26 cellular contexts compared by ENCODE assay signal in genomic region chr16:87692756-87693155, GRCh38.
A peak's percentile ranks its signal among the peaks of the same experiment; 100 is the strongest.
DNase-seq lines count a peak whose midpoint lies in the region; ATAC-seq and TF ChIP-seq lines count a peak whose summit lies in the region.
"Had no signal": no experiment of that assay in that cellular context is flagged by ENCODE, and none has a peak within 500 bp of the region (broad histone marks: within the 10 kb centered on the region; RNA-seq: fewer than 3 reads in every experiment).

No MANE protein-coding gene starts in this region.

- in situ Hi-C loops in Panc1 (cut with HindIII; ENCODE audit: low pct_unique_long_range_greater_than_20kb, low sequenced_read_pairs), result no loop called here

- H3K14ac ChIP-seq in mesenchymal stem cell (ENCODE audit: low read length in 2 of 2), result no peak overlapping the region

- no peak overlapping the region for H3K9ac ChIP-seq in mesenchymal stem cell (ENCODE audit: low read length)

- H3K18ac ChIP-seq in mesenchymal stem cell (ENCODE audit: low read depth in 1 of 2, low read length in 2 of 2), result no peak overlapping the region

- peaks cover 41% of the 10 kb centered on the region for H3K36me3 ChIP-seq in DOHH2 (ENCODE audit: control insufficient read depth, low read length)
- no peaks in the 10 kb centered on the region for H3K36me3 ChIP-seq in Panc1 (ENCODE audit: control insufficient read depth, insufficient read depth, low read length)
- H3K36me3 ChIP-seq in mesenchymal stem cell (ENCODE audit: control insufficient read depth in 1 of 2, insufficient read depth in 2 of 2, low read depth in 1 of 2, low read length in 2 of 2), result peaks cover 7 to 36% of the 10 kb centered on the region in 2 experiments
- H3K36me3 ChIP-seq: breast epithelium, ovary had no signal

- 92% methylated on average over 10 of the region's 12 CpGs for WGBS in mesenchymal stem cell

- H3K4me3 ChIP-seq in DOHH2 (ENCODE audit: low read length) (no peak overlapping the region), Panc1 (ENCODE audit: low read depth in 2 of 2, low read length in 2 of 2) (no peak overlapping the region), mesenchymal stem cell (ENCODE audit: insufficient read depth in 1 of 2, low read depth in 1 of 2, low read length in 2 of 2) (no peak overlapping the region), foreskin fibroblast (ENCODE audit: low read depth in 1 of 2, low read length in 2 of 2) (no peak overlapping the region)
- H3K4me3 ChIP-seq: breast epithelium, ovary, testis had no signal

- no peak overlapping the region for H2BK5ac ChIP-seq in mesenchymal stem cell (ENCODE audit: low read depth, low read length, poor library complexity, severe bottlenecking)

- no TSS peak for BruUV-seq in Panc1 (replicated peaks; lab: Mats Ljungman, UMichigan)

- no peak overlapping the region for H2AFZ ChIP-seq in mesenchymal stem cell (ENCODE audit: low read depth, low read length)

- H3K9me3 ChIP-seq in DOHH2 (ENCODE audit: control insufficient read depth, insufficient read depth, low read length), result no peaks in the 10 kb centered on the region
- no peaks in the 10 kb centered on the region for H3K9me3 ChIP-seq in Panc1 (ENCODE audit: control insufficient read depth, insufficient read depth, low read depth, low read length)
- no peaks in the 10 kb centered on the region for H3K9me3 ChIP-seq in mesenchymal stem cell (ENCODE audit: control insufficient read depth, low read length)
- H3K9me3 ChIP-seq: breast epithelium, ovary, testis had no signal

- no peak overlapping the region for H3K23ac ChIP-seq in mesenchymal stem cell (ENCODE audit: low read length in 2 of 2)

- H3K4me1 ChIP-seq in DOHH2 (ENCODE audit: control insufficient read depth, low read length), result peaks cover 11% of the 10 kb centered on the region
- no peaks in the 10 kb centered on the region for H3K4me1 ChIP-seq in Panc1 (ENCODE audit: control insufficient read depth, insufficient read depth, low read length)
- peaks cover 5% of the 10 kb centered on the region for H3K4me1 ChIP-seq in mesenchymal stem cell (ENCODE audit: control insufficient read depth, insufficient read depth, low read depth, low read length)
- H3K4me1 ChIP-seq: breast epithelium had no signal

- H4K91ac ChIP-seq in mesenchymal stem cell (ENCODE audit: low read length), result no peak overlapping the region

- no peak overlapping the region for H3K4me2 ChIP-seq in DOHH2 (ENCODE audit: low read length)
- no peak overlapping the region for H3K4me2 ChIP-seq in mesenchymal stem cell (ENCODE audit: low read length, poor library complexity, severe bottlenecking)

- H3K4ac ChIP-seq in mesenchymal stem cell (ENCODE audit: low read depth in 1 of 2, low read length in 2 of 2), result no peak overlapping the region

- H2BK12ac ChIP-seq in mesenchymal stem cell (ENCODE audit: low read length in 2 of 2), result no peak overlapping the region

- POLR2A ChIA-PET in Panc1 (lab: Charles Lee), result no interaction called here

- no peaks in the 10 kb centered on the region for H3K79me1 ChIP-seq in mesenchymal stem cell (replicated peaks; ENCODE audit: low read length, poor library complexity, severe bottlenecking)

- peaks cover 12% of the 10 kb centered on the region for H3K79me2 ChIP-seq in DOHH2 (ENCODE audit: control insufficient read depth, low read length)

- no peaks in the 10 kb centered on the region for H3K27me3 ChIP-seq in DOHH2 (ENCODE audit: control insufficient read depth, low read length)
- no peaks in the 10 kb centered on the region for H3K27me3 ChIP-seq in Panc1 (ENCODE audit: control insufficient read depth, insufficient read depth, low read length)
- peaks cover 0 to 43% of the 10 kb centered on the region in 2 experiments for H3K27me3 ChIP-seq in mesenchymal stem cell (ENCODE audit: control insufficient read depth in 1 of 2, insufficient read depth in 1 of 2, low read length in 2 of 2)
- H3K27me3 ChIP-seq: ovary, testis had no signal

- peak; percentile 29 for DNase-seq in DMS 273 (lab: John Stamatoyannopoulos, UW; ENCODE audit: unreplicated experiment)
- no peak for DNase-seq in DMS 273 treated with DMSO at 0.1 percent for 48 hours (lab: John Stamatoyannopoulos, UW)
- no peak for DNase-seq in Panc1 (ENCODE audit: low read depth, low spot score)
- no peak for DNase-seq in mesenchymal stem cell
- DNase-seq in NCI-H2227 (lab: John Stamatoyannopoulos, UW; ENCODE audit: unreplicated experiment), result no peak
- no peak for DNase-seq in foreskin fibroblast
- DNase-seq: activated CD4-positive, alpha-beta T cell treated with anti-CD3 and anti-CD28 coated beads for 36 hours; anterior cingulate cortex; CD4-positive, CD25-positive, alpha-beta regulatory T cell; hypothalamus; immature natural killer cell; left cardiac atrium; mammary epithelial cell; NCI-H1092; NCI-H1694; NCI-H446; NK-92 treated with Interleukin-12 subunit alpha and Interleukin-12 subunit beta, amount 100 ng/mL, for 24 hours; ovary; Right ventricle myocardium superior; stimulated activated naive CD4-positive, alpha-beta T cell treated with Interleukin-2 at 50 U/mL for 16 hours; testis had no signal

- no peak overlapping the region for H2BK120ac ChIP-seq in mesenchymal stem cell (ENCODE audit: low read depth, low read length)

- ATAC-seq in Panc1, result peak; percentile 19
- ATAC-seq in GM18517 (IDR thresholded peaks at IDR 0.05; ENCODE audit: unreplicated experiment), result no peak
- ATAC-seq: activated CD4-positive, alpha-beta T cell treated with anti-CD3 and anti-CD28 coated beads for 36 hours; activated naive CD4-positive, alpha-beta T cell treated with anti-CD3 and anti-CD28 coated beads, Interleukin-2, amount 50 U/mL, for 72 hours had no signal

- 0 out of 2 replicates have a peak, but pooled peaks cover 5% of the 10 kb centered on the region for H4K20me1 ChIP-seq in DOHH2 (ENCODE audit: control insufficient read depth, insufficient read depth, low read depth, low read length)

- no peak overlapping the region for H2AK5ac ChIP-seq in mesenchymal stem cell (ENCODE audit: low read length, severe bottlenecking)

- CTCF ChIA-PET in Panc1 (lab: Charles Lee), result interaction anchor here (1.3 kb wide), 1 partner anchor 10 kb away, joined by 3 read pairs; no protein-coding TSS in a partner anchor

- H3F3A ChIP-seq in DOHH2 (ENCODE audit: control insufficient read depth, insufficient read depth), result peaks cover 3% of the 10 kb centered on the region

- intact Hi-C loops in Panc1 (cut with micrococcal nuclease; ENCODE audit: unreplicated experiment), result no loop called here

- no peaks in the 10 kb centered on the region for H3K9me2 ChIP-seq in DOHH2 (replicated peaks; ENCODE audit: control insufficient read depth, low read length)

- no peak overlapping the region for H2BK15ac ChIP-seq in mesenchymal stem cell (ENCODE audit: low read depth, poor library complexity, severe bottlenecking)

- H3K27ac ChIP-seq in DOHH2 (ENCODE audit: low read depth, low read length) (no peak overlapping the region), Panc1 (ENCODE audit: low read length) (no peak overlapping the region), mesenchymal stem cell (ENCODE audit: low read length, poor library complexity, severe bottlenecking) (no peak overlapping the region)
- H3K27ac ChIP-seq: 22Rv1, breast epithelium, ovary, testis had no signal

- TF ChIP-seq CTCF in DOHH2 (IDR thresholded peaks at IDR 0.05; ENCODE audit: low read depth, low read length, poor library complexity, severe bottlenecking) (peak; percentile 41), Panc1 (IDR thresholded peaks at IDR 0.05) (no peak), foreskin fibroblast (IDR thresholded peaks at IDR 0.05; ENCODE audit: low read depth, low read length) (no peak)

- H4K8ac ChIP-seq in mesenchymal stem cell (ENCODE audit: low read length), result peak overlapping the region; percentile 61
